In the genomic region with DNA sequence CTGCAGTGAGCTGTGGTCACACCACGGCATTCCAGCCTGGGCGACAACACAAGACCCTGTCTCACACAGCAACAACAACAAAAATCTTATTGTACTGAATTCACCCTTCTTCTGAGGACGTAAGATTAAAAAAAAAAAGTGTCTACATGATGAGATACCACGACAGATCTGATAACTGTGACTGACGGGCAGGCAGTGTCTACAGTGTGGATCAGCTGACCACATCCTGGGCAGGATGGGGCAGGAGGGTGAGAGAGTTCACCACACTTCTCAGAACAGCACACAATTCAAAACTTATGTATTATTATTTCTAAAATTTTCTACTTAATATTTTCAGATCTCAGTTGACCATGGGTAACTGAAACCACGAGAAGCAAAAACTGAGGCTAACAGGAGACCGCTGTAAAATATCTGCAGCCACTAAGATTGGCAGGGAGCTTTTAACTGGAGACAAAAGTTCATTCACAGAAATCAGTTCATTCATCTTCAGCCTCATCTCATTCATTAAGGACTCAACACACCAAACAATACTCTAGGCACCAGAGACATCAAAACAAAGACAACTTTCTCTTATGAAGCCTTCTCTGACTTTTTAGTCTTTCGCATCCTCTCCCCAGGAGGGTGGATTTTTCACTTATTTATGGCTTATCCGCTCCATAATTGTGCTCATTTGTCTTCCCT, we compare ENCODE assay signal across 15 cellular contexts. TPM values are rescaled to one million over a fixed set of nuclear protein-coding genes. Genes with fewer than 3 reads are reported as not detected.
DNase-seq lines count a peak whose midpoint lies in the region; ATAC-seq and TF ChIP-seq lines count a peak whose summit lies in the region.
"Had no signal": no experiment of that assay in that cellular context is flagged by ENCODE, and none has a peak within 500 bp of the region (broad histone marks: within the 10 kb centered on the region; RNA-seq: fewer than 3 reads in every experiment).

No MANE protein-coding gene starts in this region.

- in situ Hi-C loops in SK-MEL-5 (cut with HindIII; ENCODE audit: low pct_unique_long_range_greater_than_20kb, low sequenced_read_pairs): no loop called here

- H3K4me1 ChIP-seq in right atrium auricular region: peaks cover 0 to 4% of the 10 kb centered on the region in 2 donors
- peaks cover 6% of the 10 kb centered on the region for H3K4me1 ChIP-seq in effector memory CD4-positive, alpha-beta T cell (ENCODE audit: control insufficient read depth, insufficient read depth, low read length, poor library complexity, severe bottlenecking)
- H3K4me1 ChIP-seq: psoas muscle, SJSA1 had no signal

- no peak for DNase-seq in left cardiac atrium
- no peak for DNase-seq in right atrium auricular region (ENCODE audit: low spot score)
- DNase-seq in SK-MEL-5 (ENCODE audit: low read depth, low spot score): peak; percentile 67
- peak; percentile 1 to 9 (median 5) for DNase-seq in effector memory CD4-positive, alpha-beta T cell
- no peak for DNase-seq in sciatic nerve (ENCODE audit: low spot score)
- no peak for DNase-seq in stimulated activated naive CD4-positive, alpha-beta T cell treated with Interleukin-2 at 50 U/mL for 16 hours (lab: John Stamatoyannopoulos, UW)
- no peak for DNase-seq in mucosa of gallbladder (ENCODE audit: low spot score)
- DNase-seq: KG1; NCI-H1105 treated with DMSO at 0.1 percent for 48 hours; NCI-H2171; NK-92 treated with Interleukin-12 subunit alpha and Interleukin-12 subunit beta, amount 100 ng/mL, for 24 hours; psoas muscle had no signal

- intact Hi-C loops in left cardiac atrium (cut with DNase I) (loop anchor here (10.0 kb wide), 2 partner anchors 90 to 400 kb away; no protein-coding TSS in a partner anchor), sciatic nerve (cut with DNase I) (no loop called here)

- H3K27ac ChIP-seq in right atrium auricular region: no peak overlapping the region
- H3K27ac ChIP-seq in effector memory CD4-positive, alpha-beta T cell (ENCODE audit: insufficient read depth, low read length, poor library complexity, severe bottlenecking): no peak overlapping the region
- H3K27ac ChIP-seq: psoas muscle, SJSA1 had no signal

- TF ChIP-seq CTCF in right atrium auricular region (IDR thresholded peaks at IDR 0.05): no peak

- H3K4me3 ChIP-seq in right atrium auricular region: no peak overlapping the region
- no peak overlapping the region for H3K4me3 ChIP-seq in effector memory CD4-positive, alpha-beta T cell (ENCODE audit: insufficient read depth, low read depth, low read length, poor library complexity, severe bottlenecking)
- H3K4me3 ChIP-seq: psoas muscle, SJSA1 had no signal

- ATAC-seq in left cardiac atrium (peak; percentile 47 to 63), sciatic nerve (peak; percentile 39), GM18519 (IDR thresholded peaks at IDR 0.05; ENCODE audit: low FRiP score, unreplicated experiment) (no peak)
- ATAC-seq: HCT116, psoas muscle had no signal

- H3K36me3 ChIP-seq in right atrium auricular region: no peaks in the 10 kb centered on the region
- no peaks in the 10 kb centered on the region for H3K36me3 ChIP-seq in effector memory CD4-positive, alpha-beta T cell (ENCODE audit: control insufficient read depth, insufficient read depth, low read length)
- H3K36me3 ChIP-seq: SJSA1 had no signal

- H3K27me3 ChIP-seq in right atrium auricular region: no peaks in the 10 kb centered on the region
- H3K27me3 ChIP-seq in effector memory CD4-positive, alpha-beta T cell (replicated peaks; ENCODE audit: control insufficient read depth, insufficient read depth, low read length, poor library complexity, severe bottlenecking): no peaks in the 10 kb centered on the region
- H3K27me3 ChIP-seq: SJSA1 had no signal

- no peaks in the 10 kb centered on the region for H3K9me3 ChIP-seq in right atrium auricular region
- H3K9me3 ChIP-seq in effector memory CD4-positive, alpha-beta T cell (ENCODE audit: control insufficient read depth, low read length): no peaks in the 10 kb centered on the region
- H3K9me3 ChIP-seq: psoas muscle, SJSA1 had no signal

RNA-seq across cellular contexts. Expression of a gene that starts 15.7 kb away (rescaled TPM):
- total RNA-seq in left cardiac atrium (10 to 100 TPM; 32.1 to 45.1 TPM), right atrium auricular region (10 to 100 TPM; 34.3 to 41.6 TPM), sciatic nerve (18.5 TPM), mucosa of gallbladder (44.3 TPM)
- 64.2 and 69.4 TPM in 2 replicates for total RNA-seq in SK-MEL-5 (2014; rRNA removed; shearing (Covaris generic))
- polyA plus RNA-seq in SK-MEL-5 (2015; cell fraction: cytosol; rRNA removed): 68.9 and 85.1 TPM in 2 replicates
- 88.4 and 118 TPM in 2 replicates for polyA plus RNA-seq in SK-MEL-5 (2015; cell fraction: nucleus; rRNA removed)

Comparison
In these comparisons a context has a peak if more than half of its experiments do, and no peak if none do; other contexts are left out.
1. DNase-seq: peak in SK-MEL-5 (single experiment) and effector memory CD4-positive, alpha-beta T cell (3 of 3); none in left cardiac atrium (single experiment), right atrium auricular region (single experiment), sciatic nerve (single experiment), stimulated activated naive CD4-positive, alpha-beta T cell treated with Interleukin-2 at 50 U/mL for 16 hours (single experiment) and mucosa of gallbladder (single experiment).